In the genomic region with DNA sequence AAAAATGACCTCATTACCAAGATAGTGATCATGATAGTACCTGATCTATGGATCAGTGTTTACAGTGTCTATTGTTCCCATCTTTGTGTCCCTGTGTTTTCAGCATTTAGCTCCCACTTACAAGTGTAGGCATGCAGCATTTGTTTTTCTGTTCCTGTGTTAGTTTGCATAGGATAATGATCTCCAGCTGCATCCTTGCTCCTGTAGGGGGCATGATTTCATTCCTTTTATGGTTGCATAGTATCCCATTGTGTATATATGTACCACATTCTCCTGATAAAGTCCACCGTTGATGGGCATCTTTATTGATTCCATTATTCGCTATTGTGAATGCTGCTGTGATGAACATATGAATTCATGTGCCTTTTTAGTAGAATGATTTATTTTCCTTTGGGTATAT, we compare ENCODE assay signal across 11 cellular contexts.
DNase-seq lines count a peak whose midpoint lies in the region; ATAC-seq and TF ChIP-seq lines count a peak whose summit lies in the region.
"Had no signal": no experiment of that assay in that cellular context is flagged by ENCODE, and none has a peak within 500 bp of the region (broad histone marks: within the 10 kb centered on the region; RNA-seq: fewer than 3 reads in every experiment).

No MANE protein-coding gene starts in this region.

- no peaks in the 10 kb centered on the region for H3K4me1 Mint-ChIP-seq in activated CD8-positive, alpha-beta T cell treated with anti-CD3 and anti-CD28 coated beads, Interleukin-2, amount 10 ng/mL, durations not matched to agents 7 days and 5 days (ENCODE audit: low read depth)

- H3K4me3 ChIP-seq in AG10803 (ENCODE audit: low read length) (no peak overlapping the region), HEK293 (ENCODE audit: low read depth, low read length) (no peak overlapping the region), OCI-LY7 (ENCODE audit: low read depth, low read length, poor library complexity, severe bottlenecking) (no peak overlapping the region), epithelial cell of proximal tubule (ENCODE audit: low read depth, low read length) (no peak overlapping the region)
- H3K4me3 ChIP-seq: stomach had no signal

- BruUV-seq in OCI-LY7 (replicated peaks; lab: Mats Ljungman, UMichigan) = no TSS peak

- H4K20me1 ChIP-seq in OCI-LY7 (ENCODE audit: insufficient read depth, low read length) = no peaks in the 10 kb centered on the region

- H3K79me2 ChIP-seq in OCI-LY7 (ENCODE audit: insufficient read depth, low read depth, low read length) = no peaks in the 10 kb centered on the region

- H3K27me3 Mint-ChIP-seq in activated CD8-positive, alpha-beta T cell treated with anti-CD3 and anti-CD28 coated beads, Interleukin-2, amount 10 ng/mL, durations not matched to agents 7 days and 5 days (ENCODE audit: low read depth) = no peaks in the 10 kb centered on the region

- H3K4me1 ChIP-seq in HEK293 (ENCODE audit: control insufficient read depth, insufficient read depth, low read length) = no peaks in the 10 kb centered on the region
- H3K4me1 ChIP-seq in OCI-LY7 (ENCODE audit: insufficient read depth, low read length, poor library complexity, severe bottlenecking) = no peaks in the 10 kb centered on the region
- H3K4me1 ChIP-seq: stomach had no signal

- no peak for ATAC-seq in activated CD8-positive, alpha-beta T cell treated with anti-CD3 and anti-CD28 coated beads, Interleukin-2, amount 10 ng/mL, durations not matched to agents 7 days and 5 days
- ATAC-seq in Right ventricle myocardium superior (ENCODE audit: poor library complexity) (no peak), HG02759 (IDR thresholded peaks at IDR 0.05; ENCODE audit: unreplicated experiment) (no peak)

- TF ChIP-seq CTCF in AG10803 (conservative IDR thresholded peaks at IDR 0.05; ENCODE audit: low read length) (peak; percentile 28), HEK293 (tag by site-specific recombination; IDR thresholded peaks at IDR 0.05) (no peak), OCI-LY7 (conservative IDR thresholded peaks at IDR 0.05; ENCODE audit: low read length) (peak; percentile 60), epithelial cell of proximal tubule (conservative IDR thresholded peaks at IDR 0.05; ENCODE audit: low read depth, low read length) (peak; percentile 55)

- no peak overlapping the region for H3K4me2 ChIP-seq in OCI-LY7 (ENCODE audit: low read length)

- H3K9me3 ChIP-seq in HEK293 (ENCODE audit: control insufficient read depth, insufficient read depth, low read depth, low read length) = no peaks in the 10 kb centered on the region
- no peaks in the 10 kb centered on the region for H3K9me3 ChIP-seq in OCI-LY7 (ENCODE audit: low read length)

- CTCF ChIA-PET in HEK293 (lab: Yijun Ruan, JAX) (interaction anchor here (0.6 to 1.1 kb wide), 4 partner anchors 11 to 330 kb away, joined by 3 to 4 read pairs (median 3); no protein-coding TSS in a partner anchor), OCI-LY7 (lab: Charles Lee; ENCODE audit: unreplicated experiment) (no interaction called here)
- CTCF ChIA-PET in activated CD8-positive, alpha-beta T cell treated with anti-CD3 and anti-CD28 coated beads, Interleukin-2, amount 10 ng/mL, durations not matched to agents 7 days and 5 days (lab: Charles Lee) = no interaction called here

- H3K9me3 Mint-ChIP-seq in activated CD8-positive, alpha-beta T cell treated with anti-CD3 and anti-CD28 coated beads, Interleukin-2, amount 10 ng/mL, durations not matched to agents 7 days and 5 days (ENCODE audit: insufficient read depth) = peaks cover 14% of the 10 kb centered on the region

- H3K4me3 Mint-ChIP-seq in activated CD8-positive, alpha-beta T cell treated with anti-CD3 and anti-CD28 coated beads, Interleukin-2, amount 10 ng/mL, durations not matched to agents 7 days and 5 days = no peak overlapping the region

- H3K9me2 ChIP-seq in OCI-LY7 (ENCODE audit: insufficient read depth, low read length) = no peaks in the 10 kb centered on the region

- intact Hi-C loops in OCI-LY7 (cut with micrococcal nuclease; ENCODE audit: unreplicated experiment) = no loop called here
- intact Hi-C loops in Right ventricle myocardium superior (cut with DNase I) = no loop called here

- POLR2A ChIA-PET in HEK293 (lab: Yijun Ruan, JAX) (interaction anchor here (0.6 kb wide), 1 partner anchor 84 kb away, joined by 3 read pairs; no protein-coding TSS in a partner anchor), OCI-LY7 (lab: Charles Lee) (no interaction called here)
- POLR2A ChIA-PET in activated CD8-positive, alpha-beta T cell treated with anti-CD3 and anti-CD28 coated beads, Interleukin-2, amount 10 ng/mL, durations not matched to agents 7 days and 5 days (lab: Charles Lee) = no interaction called here

- H3K27ac Mint-ChIP-seq in activated CD8-positive, alpha-beta T cell treated with anti-CD3 and anti-CD28 coated beads, Interleukin-2, amount 10 ng/mL, durations not matched to agents 7 days and 5 days = no peak overlapping the region

- no peak for DNase-seq in AG10803 (ENCODE audit: low read depth)
- peak; percentile 7 for DNase-seq in OCI-LY7 (ENCODE audit: low spot score)
- no peak for DNase-seq in epithelial cell of proximal tubule (ENCODE audit: low read depth)
- no peak for DNase-seq in activated CD8-positive, alpha-beta T cell treated with anti-CD3 and anti-CD28 coated beads, Interleukin-2, amount 10 ng/mL, durations not matched to agents 7 days and 5 days
- no peak for DNase-seq in Right ventricle myocardium superior
- DNase-seq in 8988T = no peak
- DNase-seq: C1 segment of cervical spinal cord, stomach, T-helper 2 cell had no signal

- H3K36me3 ChIP-seq in HEK293 (ENCODE audit: control insufficient read depth in 2 of 2, insufficient read depth in 1 of 2, low read length in 2 of 2) (no peaks in the 10 kb centered on the region), OCI-LY7 (ENCODE audit: insufficient read depth, low read length) (no peaks in the 10 kb centered on the region)
- H3K36me3 ChIP-seq: stomach had no signal

- H3K27ac ChIP-seq in HEK293 (ENCODE audit: extremely low read depth, low read depth, low read length) (no peak overlapping the region), OCI-LY7 (ENCODE audit: low read depth, low read length, poor library complexity, severe bottlenecking) (no peak overlapping the region)
- H3K27ac ChIP-seq: stomach had no signal

- H2AFZ ChIP-seq in OCI-LY7 (ENCODE audit: low read length) = no peak overlapping the region

- H3K36me3 Mint-ChIP-seq in activated CD8-positive, alpha-beta T cell treated with anti-CD3 and anti-CD28 coated beads, Interleukin-2, amount 10 ng/mL, durations not matched to agents 7 days and 5 days (ENCODE audit: low read depth) = no peaks in the 10 kb centered on the region

TF ChIP-seq in HEK293, 187 proteins besides CTCF, POLR2A, EP300 and RAD21:
- 0 out of 2 replicates have a peak, but pooled peaks have one; percentile 6 for TF ChIP-seq ZNF654 (tag by site-specific recombination; IDR thresholded peaks at IDR 0.05; ENCODE audit: low read depth)
- TF ChIP-seq ZNF114 (tag by site-specific recombination; IDR thresholded peaks at IDR 0.05) = no peak
